Comparison of ENCODE assay signal across 21 cellular contexts in the genomic region with DNA sequence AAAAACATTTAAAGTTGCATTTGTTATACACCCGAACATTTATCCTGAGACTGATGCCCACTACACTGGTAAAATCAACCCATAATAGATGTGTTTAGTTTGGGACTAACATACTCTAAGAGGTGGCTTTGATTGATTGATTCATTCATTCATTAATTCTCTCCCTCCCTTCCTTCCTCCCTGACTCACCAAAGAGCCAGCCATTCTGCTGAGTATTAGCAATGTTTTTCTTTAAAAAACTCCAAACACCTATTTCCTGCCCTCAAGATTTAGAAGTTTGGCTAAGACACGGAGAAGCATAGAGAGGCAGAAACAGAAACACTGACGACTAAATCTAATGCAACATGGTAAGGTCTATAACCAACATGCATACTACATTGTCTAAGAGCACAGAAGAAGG.
"Had no signal": no experiment of that assay in that cellular context is flagged by ENCODE, and none has a peak within 500 bp of the region (broad histone marks: within the 10 kb centered on the region; RNA-seq: fewer than 3 reads in every experiment).

No MANE protein-coding gene starts in this region.

- H3K27ac ChIP-seq: SJSA1, SK-N-MC had no signal

- DNase-seq: KBM-7, MV-4-11, NCI-H1048, NCI-H1105, NCI-H1417, NCI-H1436 treated with DMSO at 0.1 percent for 48 hours, NCI-H1694, NCI-H1930, NCI-H2081, NCI-H2107, NCI-H2227 treated with DMSO at 0.1 percent for 48 hours, NCI-H524 treated with DMSO at 0.1 percent for 48 hours, NCI-H69, NCI-H774, Right ventricle myocardium superior, RPMI8226, SIG-M5 had no signal

- FAIRE-seq: HTR-8/SVneo, RCC 7860 had no signal

- H3K36me3 ChIP-seq: SJSA1 had no signal

- H3K27me3 ChIP-seq: SJSA1 had no signal

- H3K9me3 ChIP-seq: SJSA1 had no signal

- H3K4me3 ChIP-seq: SJSA1, SK-N-MC had no signal
